ENCODE assay signal across 9 cellular contexts in the genomic region with DNA sequence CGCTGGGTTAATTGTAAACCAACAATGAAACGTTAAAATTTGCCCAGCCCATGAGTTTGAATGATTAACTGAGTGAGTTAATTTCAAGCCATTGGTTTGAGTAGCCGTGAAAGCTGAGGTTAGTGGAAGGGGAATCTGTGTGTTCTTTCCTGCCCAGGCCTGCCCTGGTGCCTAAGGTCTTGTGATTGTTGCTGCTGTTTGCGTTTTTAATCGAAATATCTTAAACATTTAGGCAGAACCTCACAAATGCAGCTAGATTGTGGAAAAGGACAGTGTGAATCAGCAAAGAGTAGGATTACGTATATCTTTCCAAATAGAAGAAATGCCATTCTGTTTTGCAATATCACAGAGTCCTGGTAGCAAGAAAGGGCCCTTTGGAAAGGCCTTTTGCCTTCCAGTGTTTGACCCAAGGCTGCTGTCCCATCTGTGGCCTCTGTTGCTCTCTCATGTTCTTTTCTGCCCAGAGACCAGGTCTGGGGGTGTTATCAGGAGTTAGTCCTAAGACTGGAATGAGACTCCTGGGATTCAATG.
DNase-seq lines count a peak whose midpoint lies in the region; ATAC-seq and TF ChIP-seq lines count a peak whose summit lies in the region.
"Had no signal": no experiment of that assay in that cellular context is flagged by ENCODE, and none has a peak within 500 bp of the region (broad histone marks: within the 10 kb centered on the region; RNA-seq: fewer than 3 reads in every experiment).

No MANE protein-coding gene starts in this region.

- no peak for TF ChIP-seq EP300 in suprapubic skin (IDR thresholded peaks at IDR 0.05)
- TF ChIP-seq EP300 in transverse colon (IDR thresholded peaks at IDR 0.05; ENCODE audit: low read depth) = no peak

- H3K79me2 ChIP-seq in mammary epithelial cell (ENCODE audit: insufficient read depth, low read length) = peaks cover 6% of the 10 kb centered on the region

- H3K36me3 ChIP-seq in mammary epithelial cell (ENCODE audit: insufficient read depth, low read length) = no peaks in the 10 kb centered on the region
- no peaks in the 10 kb centered on the region for H3K36me3 ChIP-seq in suprapubic skin
- no peaks in the 10 kb centered on the region for H3K36me3 ChIP-seq in transverse colon

- H3K9me3 ChIP-seq in mammary epithelial cell (replicated peaks; ENCODE audit: insufficient read depth, low read length) (peaks cover 4% of the 10 kb centered on the region), suprapubic skin (no peaks in the 10 kb centered on the region), transverse colon (no peaks in the 10 kb centered on the region)

- in situ Hi-C loops in mammary epithelial cell (cut with MboI; ENCODE audit: low sequenced_read_pairs in 2 of 2) (no loop called here), transverse colon (cut with MboI; ENCODE audit: low pct_ligation_motif_present in 1 of 4, low pct_unique_long_range_greater_than_20kb in 1 of 4, low sequenced_read_pairs in 3 of 4) (no loop called here)

- dilution Hi-C loops in mammary epithelial cell (cut with HindIII; ENCODE audit: low sequenced_read_pairs) = no loop called here

- BruUV-seq in mammary epithelial cell (replicated peaks; lab: Mats Ljungman, UMichigan) = no TSS peak

- H3K27me3 ChIP-seq in mammary epithelial cell (ENCODE audit: insufficient read depth, low read length) (no peaks in the 10 kb centered on the region), suprapubic skin (no peaks in the 10 kb centered on the region), transverse colon (no peaks in the 10 kb centered on the region)

- H3K4me3 ChIP-seq in mammary epithelial cell (replicated peaks in 1 of 3; ENCODE audit: insufficient read depth in 1 of 3, low read depth in 2 of 3, low read length in 3 of 3) (no peak overlapping the region), suprapubic skin (no peak overlapping the region), transverse colon (no peak overlapping the region)

- peak; percentile 51 for ATAC-seq in GM18870 (IDR thresholded peaks at IDR 0.05; ENCODE audit: unreplicated experiment)
- peak; percentile 84 for ATAC-seq in HG03175 (IDR thresholded peaks at IDR 0.05; ENCODE audit: unreplicated experiment)
- ATAC-seq in omental fat pad (ENCODE audit: low FRiP score) = peak; percentile 73
- ATAC-seq in stimulated activated naive CD8-positive, alpha-beta T cell treated with anti-CD3 and anti-CD28 coated beads, Interleukin-15, Interleukin-2, amounts not matched to agents 100 U/mL and 50 U/mL, for 24 hours = no peak

- H3K4me2 ChIP-seq in mammary epithelial cell (ENCODE audit: insufficient read depth, low read depth, low read length) = peak overlapping the region; percentile 74

- DNase-seq in mammary epithelial cell = peak; percentile 94
- no peak for DNase-seq in omental fat pad (ENCODE audit: low spot score)
- no peak for DNase-seq in stimulated activated naive CD8-positive, alpha-beta T cell treated with anti-CD3 and anti-CD28 coated beads, Interleukin-15, Interleukin-2, amounts not matched to agents 100 U/mL and 50 U/mL, for 24 hours
- DNase-seq in NCI-H2081 (lab: John Stamatoyannopoulos, UW) = no peak
- DNase-seq in suprapubic skin (ENCODE audit: low spot score in 2 of 2) = no peak
- DNase-seq in transverse colon = no peak
- DNase-seq: activated CD8-positive, alpha-beta memory T cell treated with anti-CD3 and anti-CD28 coated beads for 24 hours had no signal

- H3K4me1 ChIP-seq in mammary epithelial cell (ENCODE audit: insufficient read depth, low read length) (peaks cover 45% of the 10 kb centered on the region), suprapubic skin (peaks cover 23% of the 10 kb centered on the region), transverse colon (peaks cover 0 to 6% (median 3%) of the 10 kb centered on the region in 4 donors)

- CTCF ChIA-PET in mammary epithelial cell (lab: Charles Lee; ENCODE audit: low non-redundant PET) = no interaction called here

- TF ChIP-seq CTCF in mammary epithelial cell (conservative IDR thresholded peaks at IDR 0.05 in 1 of 2, IDR thresholded peaks at IDR 0.05 in 1 of 2; ENCODE audit: extremely low read depth in 1 of 2, insufficient read depth in 1 of 2, low read depth in 1 of 2, low read length in 2 of 2) (no peak), omental fat pad (IDR thresholded peaks at IDR 0.05) (no peak), suprapubic skin (IDR thresholded peaks at IDR 0.05) (no peak), transverse colon (IDR thresholded peaks at IDR 0.05) (no peak)

- TF ChIP-seq POLR2A in suprapubic skin (IDR thresholded peaks at IDR 0.05) (no peak), transverse colon (IDR thresholded peaks at IDR 0.05) (no peak)

- H2AFZ ChIP-seq in mammary epithelial cell (ENCODE audit: low read depth, low read length) = peak overlapping the region; percentile 10

- 0% methylated on average over 6 of the region's 6 CpGs for WGBS in mammary epithelial cell (ENCODE audit: low coverage, missing lambda C conversion rate)
- WGBS in suprapubic skin = 56% methylated on average over 6 of the region's 6 CpGs
- WGBS in transverse colon (ENCODE audit: low coverage in 1 of 2), 2 donors = 68 to 77% methylated on average over 6 of the region's 6 CpGs

- H3K9ac ChIP-seq in mammary epithelial cell (ENCODE audit: insufficient read depth, low read length) = peak overlapping the region; percentile 51

- H3K27ac ChIP-seq in mammary epithelial cell (ENCODE audit: insufficient read depth, low read depth, low read length) (peak overlapping the region; percentile 88), suprapubic skin (no peak overlapping the region), transverse colon (no peak overlapping the region)

- intact Hi-C loops in mammary epithelial cell (cut with micrococcal nuclease) (loop anchor here (5.0 kb wide), 1 partner anchor 72 kb away; no protein-coding TSS in a partner anchor), transverse colon (cut with DNase I; ENCODE audit: low total_unique reads) (no loop called here)

- H4K20me1 ChIP-seq in mammary epithelial cell (ENCODE audit: insufficient read depth, low read length) = no peaks in the 10 kb centered on the region
